14 cellular contexts compared by ENCODE assay signal in genomic region chr18:66124394-66124793, GRCh38.
DNase-seq lines count a peak whose midpoint lies in the region; ATAC-seq and TF ChIP-seq lines count a peak whose summit lies in the region.
"Had no signal": no experiment of that assay in that cellular context is flagged by ENCODE, and none has a peak within 500 bp of the region (broad histone marks: within the 10 kb centered on the region; RNA-seq: fewer than 3 reads in every experiment).

No MANE protein-coding gene starts in this region.

- no peak overlapping the region for H3K27ac Mint-ChIP-seq in endothelial cell (ENCODE audit: unreplicated experiment)
- H3K27ac Mint-ChIP-seq: activated naive CD4-positive, alpha-beta T cell treated with anti-CD3 and anti-CD28 coated beads, Interleukin-2, amount 50 U/mL, for 72 hours; memory B cell had no signal

- DNase-seq in COLO829 (ENCODE audit: low spot score) (peak; percentile 16), GM10266 (ENCODE audit: extremely low spot score) (no peak), NB4 (ENCODE audit: low read depth) (peak; percentile 5), endothelial cell (ENCODE audit: low spot score) (no peak), GM19238 (ENCODE audit: insufficient read length, low spot score) (no peak), foreskin melanocyte (no peak)
- DNase-seq in activated CD4-positive, alpha-beta T cell treated with anti-CD3 and anti-CD28 coated beads for 1 hour, result no peak
- DNase-seq: NCI-H2171, upper lobe of right lung had no signal

- no peak overlapping the region for H3K4me3 Mint-ChIP-seq in endothelial cell (ENCODE audit: unreplicated experiment)
- H3K4me3 Mint-ChIP-seq: memory B cell had no signal

- H3K27me3 Mint-ChIP-seq in endothelial cell (ENCODE audit: unreplicated experiment), result no peaks in the 10 kb centered on the region
- H3K27me3 Mint-ChIP-seq: memory B cell had no signal

- H3K4me3 ChIP-seq in NB4 (ENCODE audit: low read depth, low read length), result no peak overlapping the region
- H3K4me3 ChIP-seq: cardiac muscle cell, upper lobe of right lung had no signal

- H3K4me1 Mint-ChIP-seq in endothelial cell (ENCODE audit: unreplicated experiment), result no peaks in the 10 kb centered on the region
- H3K4me1 Mint-ChIP-seq: memory B cell had no signal

- ATAC-seq in HG03196 (IDR thresholded peaks at IDR 0.05; ENCODE audit: unreplicated experiment), result no peak
- ATAC-seq: activated CD4-positive, CD25-positive, alpha-beta regulatory T cell treated with anti-CD3 and anti-CD28 coated beads, Interleukin-2, amount 50 U/mL, for 24 hours; activated naive CD4-positive, alpha-beta T cell treated with anti-CD3 and anti-CD28 coated beads, Interleukin-2, amount 50 U/mL, for 72 hours; upper lobe of right lung had no signal

- TF ChIP-seq CTCF in GM10266 (IDR thresholded peaks at IDR 0.05; ENCODE audit: control insufficient read depth, insufficient read depth, low read depth, missing control alignments) (peak; percentile 7), NB4 (IDR thresholded peaks at IDR 0.05; ENCODE audit: low read depth, low read length) (no peak), endothelial cell (IDR thresholded peaks at IDR 0.05; ENCODE audit: unreplicated experiment) (peak; percentile 53)

- no peaks in the 10 kb centered on the region for H3K36me3 Mint-ChIP-seq in endothelial cell (ENCODE audit: low read depth, unreplicated experiment)
- H3K36me3 Mint-ChIP-seq: activated naive CD4-positive, alpha-beta T cell treated with anti-CD3 and anti-CD28 coated beads, Interleukin-2, amount 50 U/mL, for 72 hours; memory B cell had no signal

- no peaks in the 10 kb centered on the region for H3K9me3 Mint-ChIP-seq in endothelial cell (ENCODE audit: unreplicated experiment)
- H3K9me3 Mint-ChIP-seq: memory B cell had no signal

- TF ChIP-seq POLR2A in NB4 (IDR thresholded peaks at IDR 0.05; ENCODE audit: extremely low read depth, insufficient read length), result no peak

Comparison
In these comparisons a context has a peak if more than half of its experiments do, and no peak if none do; other contexts are left out.
1. DNase-seq: peak in COLO829 (single experiment) and NB4 (single experiment); none in GM10266 (single experiment), endothelial cell (single experiment), activated CD4-positive, alpha-beta T cell treated with anti-CD3 and anti-CD28 coated beads for 1 hour (single experiment), GM19238 (single experiment) and foreskin melanocyte (single experiment).